8 cellular contexts compared by ENCODE assay signal in genomic region chr7:80135306-80136104, GRCh38. TPM values are rescaled to one million over a fixed set of nuclear protein-coding genes. Genes with fewer than 3 reads are reported as not detected.
A peak's percentile ranks its signal among the peaks of the same experiment; 100 is the strongest.
DNase-seq lines count a peak whose midpoint lies in the region; ATAC-seq and TF ChIP-seq lines count a peak whose summit lies in the region.

No MANE protein-coding gene starts in this region.

- no peaks in the 10 kb centered on the region for H3K79me2 ChIP-seq in Karpas-422 (ENCODE audit: low read length)

- DNase-seq in GM20000 (ENCODE audit: low spot score) (peak; percentile 41), NCI-H2227 (lab: John Stamatoyannopoulos, UW; ENCODE audit: unreplicated experiment) (peak; percentile 77), heart right ventricle (peak in 1 of 2 donors; percentile 17), ovary (peak; percentile 19 to 49 (median 38)), NCI-H2029 (lab: John Stamatoyannopoulos, UW) (no peak), Karpas-422 (no peak)
- peak; percentile 42 for DNase-seq in activated naive CD8-positive, alpha-beta T cell treated with anti-CD3 and anti-CD28 coated beads, Interleukin-2, amount 50 U/mL, for 24 hours

- peaks cover 8 to 13% (median 9%) of the 10 kb centered on the region in 11 experiments for H3K9me3 ChIP-seq in BLaER1 treated with 17β-estradiol and CSF1 and Interleukin-3, amounts not matched to agents 10 nM and 100 nM (replicated peaks in 1 of 11)
- H3K9me3 ChIP-seq in heart right ventricle (no peaks in the 10 kb centered on the region), ovary (no peaks in the 10 kb centered on the region), Karpas-422 (ENCODE audit: low read length) (peaks cover 7% of the 10 kb centered on the region)

- no peak overlapping the region for H2AFZ ChIP-seq in Karpas-422 (ENCODE audit: low read length)

- intact Hi-C loops in heart right ventricle (cut with DNase I) = loop anchor here in 6 of 10 donors (5.0 to 10.0 kb wide), 6 partner anchors 57 to 259 kb away; no protein-coding TSS in a partner anchor
- intact Hi-C loops in ovary (cut with DNase I) = loop anchor here in 2 of 4 donors (10.0 kb wide), 2 partner anchors 249 to 259 kb away; no protein-coding TSS in a partner anchor

- no peak for TF ChIP-seq POLR2A in ovary (IDR thresholded peaks at IDR 0.05)

- H3K4me1 Mint-ChIP-seq in activated naive CD8-positive, alpha-beta T cell treated with anti-CD3 and anti-CD28 coated beads, Interleukin-2, amount 50 U/mL, for 24 hours = peaks cover 38% of the 10 kb centered on the region

- TF ChIP-seq CTCF in GM20000 (IDR thresholded peaks at IDR 0.05; ENCODE audit: extremely low read depth, missing control alignments) (no peak), heart right ventricle (IDR thresholded peaks at IDR 0.05) (no peak), ovary (IDR thresholded peaks at IDR 0.05) (no peak)

- no peak for TF ChIP-seq EP300 in ovary (IDR thresholded peaks at IDR 0.05)

- 0 to 1% methylated on average over 42 to 58 of the region's 58 CpGs for WGBS in heart right ventricle, 2 donors
- 0 to 1% (median 0%) methylated on average over 44 to 58 of the region's 58 CpGs for WGBS in ovary, 3 donors

- no peaks in the 10 kb centered on the region for H3K36me3 ChIP-seq in BLaER1 treated with 17β-estradiol and CSF1 and Interleukin-3, amounts not matched to agents 10 nM and 100 nM
- H3K36me3 ChIP-seq in heart right ventricle (no peaks in the 10 kb centered on the region), ovary (no peaks in the 10 kb centered on the region), Karpas-422 (ENCODE audit: insufficient read depth, low read length) (no peaks in the 10 kb centered on the region)

- H3K9ac ChIP-seq in BLaER1 treated with 17β-estradiol and CSF1 and Interleukin-3, amounts not matched to agents 10 nM and 100 nM = peak overlapping the region; percentile 81 to 91 (median 86)
- no peak overlapping the region for H3K9ac ChIP-seq in Karpas-422 (ENCODE audit: low read length)

- peak overlapping the region; percentile 70 to 96 (median 90) for H3K4me2 ChIP-seq in BLaER1 treated with 17β-estradiol and CSF1 and Interleukin-3, amounts not matched to agents 10 nM and 100 nM
- H3K4me2 ChIP-seq in Karpas-422 (ENCODE audit: low read depth, low read length, poor library complexity, severe bottlenecking) = no peak overlapping the region

- peaks cover 0 to 28% (median 5%) of the 10 kb centered on the region in 11 experiments; a peak in 8 of 22 replicates for H4K20me1 ChIP-seq in BLaER1 treated with 17β-estradiol and CSF1 and Interleukin-3, amounts not matched to agents 10 nM and 100 nM
- no peaks in the 10 kb centered on the region for H4K20me1 ChIP-seq in Karpas-422 (ENCODE audit: insufficient read depth, low read depth, low read length)

- H3K27me3 ChIP-seq in BLaER1 treated with 17β-estradiol and CSF1 and Interleukin-3, amounts not matched to agents 10 nM and 100 nM = peaks cover 22 to 40% (median 31%) of the 10 kb centered on the region in 11 experiments; a peak in 21 of 22 replicates
- H3K27me3 ChIP-seq in heart right ventricle (peaks cover 0 to 33% (median 0%) of the 10 kb centered on the region in 7 donors), ovary (no peaks in the 10 kb centered on the region), Karpas-422 (ENCODE audit: low read length) (no peaks in the 10 kb centered on the region)

- peak overlapping the region; percentile 66 for H3K4me3 Mint-ChIP-seq in activated naive CD8-positive, alpha-beta T cell treated with anti-CD3 and anti-CD28 coated beads, Interleukin-2, amount 50 U/mL, for 24 hours

- H3K4me1 ChIP-seq in BLaER1 treated with 17β-estradiol and CSF1 and Interleukin-3, amounts not matched to agents 10 nM and 100 nM = peaks cover 11 to 39% (median 25%) of the 10 kb centered on the region in 10 experiments; a peak in 18 of 20 replicates
- peaks cover 0 to 44% (median 26%) of the 10 kb centered on the region in 9 donors for H3K4me1 ChIP-seq in heart right ventricle
- H3K4me1 ChIP-seq in ovary (ENCODE audit: insufficient read depth) = peaks cover 1% of the 10 kb centered on the region
- H3K4me1 ChIP-seq in Karpas-422 (ENCODE audit: low read length) = no peaks in the 10 kb centered on the region

- peaks cover 50% of the 10 kb centered on the region for H3K27me3 Mint-ChIP-seq in activated naive CD8-positive, alpha-beta T cell treated with anti-CD3 and anti-CD28 coated beads, Interleukin-2, amount 50 U/mL, for 24 hours

- H3K9me3 Mint-ChIP-seq in activated naive CD8-positive, alpha-beta T cell treated with anti-CD3 and anti-CD28 coated beads, Interleukin-2, amount 50 U/mL, for 24 hours = no peaks in the 10 kb centered on the region

- H3K36me3 Mint-ChIP-seq in activated naive CD8-positive, alpha-beta T cell treated with anti-CD3 and anti-CD28 coated beads, Interleukin-2, amount 50 U/mL, for 24 hours (ENCODE audit: low read depth) = peaks cover 4% of the 10 kb centered on the region

- H3K27ac ChIP-seq in BLaER1 treated with 17β-estradiol and CSF1 and Interleukin-3, amounts not matched to agents 10 nM and 100 nM = peak overlapping the region; percentile 52 to 85 (median 80); a peak in 21 of 22 replicates
- H3K27ac ChIP-seq in heart right ventricle (peak overlapping the region; percentile 78 to 95 (median 87)), ovary (peak overlapping the region; percentile 91 to 95), Karpas-422 (ENCODE audit: low read length) (no peak overlapping the region)

- H3K9me2 ChIP-seq in Karpas-422 (replicated peaks; ENCODE audit: insufficient read depth, low read length) = no peaks in the 10 kb centered on the region

- peak overlapping the region; percentile 84 to 93 (median 89) for H3K4me3 ChIP-seq in BLaER1 treated with 17β-estradiol and CSF1 and Interleukin-3, amounts not matched to agents 10 nM and 100 nM
- H3K4me3 ChIP-seq in heart right ventricle (peak overlapping the region; percentile 80 to 100 (median 93)), ovary (peak overlapping the region; percentile 91), Karpas-422 (ENCODE audit: low read length) (no peak overlapping the region)

- H3K27ac Mint-ChIP-seq in activated naive CD8-positive, alpha-beta T cell treated with anti-CD3 and anti-CD28 coated beads, Interleukin-2, amount 50 U/mL, for 24 hours = peak overlapping the region; percentile 37

- peak; percentile 18 for ATAC-seq in activated naive CD8-positive, alpha-beta T cell treated with anti-CD3 and anti-CD28 coated beads, Interleukin-2, amount 50 U/mL, for 24 hours
- ATAC-seq in heart right ventricle = peak; percentile 40 to 83 (median 60)

RNA-seq across cellular contexts. Expression of gene GNAI1, which starts 0.9 kb away (rescaled TPM):
- total RNA-seq in heart right ventricle = 10 to 100 TPM in 8 of 10 donors, 1 to 10 TPM in 2; 9.1 to 19.9 (median 13.6) TPM
- 1 to 10 TPM; 5.5 to 6.5 TPM for polyA plus RNA-seq in heart right ventricle
- total RNA-seq in ovary = 10 to 100 TPM; 14.9 to 51.0 (median 34.6) TPM
- polyA plus RNA-seq in ovary = 10 to 100 TPM; 26.1 to 36.6 TPM
- total RNA-seq in Karpas-422 (2014; rRNA removed; shearing (Covaris generic); ENCODE audit: low replicate concordance) = not detected in 2 replicates

Comparison
In these comparisons a context has a peak if more than half of its experiments do, and no peak if none do; other contexts are left out.
1. DNase-seq: peak in GM20000 (single experiment), NCI-H2227 (single experiment), activated naive CD8-positive, alpha-beta T cell treated with anti-CD3 and anti-CD28 coated beads, Interleukin-2, amount 50 U/mL, for 24 hours (single experiment) and ovary (5 of 5); none in NCI-H2029 (single experiment) and Karpas-422 (single experiment).
2. RNA of gene GNAI1, which starts 0.9 kb away (total RNA-seq): 14.9 to 51.0 TPM in ovary and 9.1 to 19.9 TPM in heart right ventricle; not detected in Karpas-422; every median in the first group is over 10 times any median in the second.